Comparison of ENCODE assay signal across 8 cellular contexts in the genomic region with DNA sequence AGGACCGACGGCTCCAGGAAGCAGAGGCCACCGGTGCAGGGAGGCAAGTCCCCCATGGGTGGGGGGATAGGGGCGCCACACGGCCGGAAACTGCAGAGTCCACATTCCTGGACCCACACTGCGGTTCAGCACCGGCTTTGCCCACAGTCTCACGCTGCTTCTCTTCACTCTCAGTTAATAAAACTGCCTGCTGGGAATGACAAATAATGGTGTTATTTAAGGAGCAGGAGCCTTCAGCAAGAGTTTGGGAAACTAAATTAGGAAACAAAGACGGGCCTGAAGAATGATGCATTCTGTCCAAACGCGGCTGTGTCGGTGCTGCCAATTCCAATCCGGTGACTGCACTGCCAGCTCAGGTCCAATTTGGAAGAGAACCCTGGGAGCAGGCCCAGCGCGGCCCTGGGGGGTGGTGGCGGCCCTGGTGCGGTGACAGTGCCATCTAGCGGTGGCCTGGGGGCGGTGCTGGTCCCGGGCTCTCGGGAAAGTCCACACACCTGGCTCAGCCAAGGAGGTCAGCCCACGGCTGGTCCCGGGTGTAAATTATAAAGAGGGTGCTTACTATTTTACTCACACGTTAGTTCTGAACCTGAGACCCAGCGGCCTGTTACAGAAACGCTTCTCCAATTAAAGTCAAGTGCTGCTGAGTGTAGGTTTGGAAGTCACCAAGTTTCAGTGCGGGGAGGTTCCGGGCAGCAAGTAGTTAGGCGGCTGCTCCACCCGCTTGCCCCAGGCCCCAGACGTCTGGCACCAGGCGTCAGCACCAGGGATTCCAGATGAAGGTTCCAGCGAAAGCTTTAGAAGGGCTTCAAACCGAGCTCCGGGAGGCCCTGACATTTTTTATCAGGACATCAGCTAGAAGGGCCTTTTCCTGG.
DNase-seq lines count a peak whose midpoint lies in the region; ATAC-seq and TF ChIP-seq lines count a peak whose summit lies in the region.

No MANE protein-coding gene starts in this region.

- peak; percentile 62 for ATAC-seq in GM19324 (IDR thresholded peaks at IDR 0.05; ENCODE audit: low FRiP score, unreplicated experiment)
- ATAC-seq in HG03457 (IDR thresholded peaks at IDR 0.05; ENCODE audit: unreplicated experiment) = peak; percentile 69
- ATAC-seq in heart right ventricle = peak; percentile 92 to 97 (median 94)
- peak; percentile 92 for ATAC-seq in upper lobe of right lung

- CTCF ChIA-PET in SK-N-SH (lab: Yijun Ruan, JAX) = interaction anchor here (0.6 to 6.4 kb wide), 43 partner anchors 11 to 1811 kb away, joined by 3 to 82 read pairs (median 3); no protein-coding TSS in a partner anchor

- H3K9me2 ChIP-seq in SK-N-SH = no peaks in the 10 kb centered on the region

- DNase-seq in SK-N-SH (peak; percentile 99), adrenal gland (peak; percentile 79 to 92 (median 89)), heart right ventricle (peak; percentile 86 to 89), prostate gland (ENCODE audit: low spot score) (peak; percentile 82), upper lobe of right lung (peak; percentile 88)

- no peaks in the 10 kb centered on the region for H3K79me2 ChIP-seq in SK-N-SH (ENCODE audit: insufficient read depth)

- H3K4me2 ChIP-seq in BLaER1 (peak overlapping the region; percentile 78), SK-N-SH (peak overlapping the region; percentile 69)

- H3F3A ChIP-seq in SK-N-SH (replicated peaks; ENCODE audit: insufficient read depth) = peaks cover 9% of the 10 kb centered on the region

- no peak overlapping the region for H3K4me3 ChIP-seq in BLaER1
- peak overlapping the region in 1 of 2 experiments; percentile 23; a peak in 1 of 4 replicates for H3K4me3 ChIP-seq in SK-N-SH (ENCODE audit: low read depth in 2 of 2, low read length in 1 of 2)
- H3K4me3 ChIP-seq in adrenal gland = no peak overlapping the region
- H3K4me3 ChIP-seq in heart right ventricle = peak overlapping the region in 2 of 10 donors; percentile 7 to 10
- no peak overlapping the region for H3K4me3 ChIP-seq in prostate gland
- H3K4me3 ChIP-seq in upper lobe of right lung = no peak overlapping the region

- no peak for TF ChIP-seq POLR2A in adrenal gland (IDR thresholded peaks at IDR 0.05)
- TF ChIP-seq POLR2A in prostate gland (IDR thresholded peaks at IDR 0.05) = no peak

- H3K27me3 ChIP-seq in BLaER1 (no peaks in the 10 kb centered on the region), SK-N-SH (ENCODE audit: insufficient read depth) (no peaks in the 10 kb centered on the region), adrenal gland (no peaks in the 10 kb centered on the region), heart right ventricle (peaks cover 0 to 8% (median 0%) of the 10 kb centered on the region in 7 donors), prostate gland (replicated peaks; ENCODE audit: insufficient read depth) (no peaks in the 10 kb centered on the region), upper lobe of right lung (no peaks in the 10 kb centered on the region)

- H3K9ac ChIP-seq in BLaER1 = peak overlapping the region; percentile 49; the same call in 1 of the 2 replicates
- peak overlapping the region; percentile 53; the same call in 1 of the 2 replicates for H3K9ac ChIP-seq in SK-N-SH

- H3K27ac ChIP-seq in BLaER1 (peak overlapping the region; percentile 69), SK-N-SH (ENCODE audit: low read depth in 2 of 2, low read length in 1 of 2) (peak overlapping the region; percentile 36 to 86; a peak in 3 of 4 replicates), adrenal gland (peak overlapping the region in 2 of 5 donors; percentile 67 to 80), heart right ventricle (peak overlapping the region; percentile 3 to 89 (median 83)), prostate gland (peak overlapping the region; percentile 74 to 75), upper lobe of right lung (no peak overlapping the region)

- no peaks in the 10 kb centered on the region for H3K36me3 ChIP-seq in BLaER1
- H3K36me3 ChIP-seq in SK-N-SH (replicated peaks in 1 of 2; ENCODE audit: control insufficient read depth in 1 of 2, insufficient read depth in 2 of 2, low read length in 1 of 2) = no peaks in the 10 kb centered on the region
- no peaks in the 10 kb centered on the region for H3K36me3 ChIP-seq in adrenal gland (replicated peaks in 1 of 2)
- no peaks in the 10 kb centered on the region for H3K36me3 ChIP-seq in heart right ventricle
- H3K36me3 ChIP-seq in prostate gland = no peaks in the 10 kb centered on the region
- H3K36me3 ChIP-seq in upper lobe of right lung = no peaks in the 10 kb centered on the region

- WGBS in SK-N-SH (ENCODE audit: low lambda C conversion rate) = 25% methylated on average over 36 of the region's 36 CpGs
- WGBS in adrenal gland, 4 donors = 23 to 30% (median 26%) methylated on average over 22 to 36 of the region's 36 CpGs
- 16 to 17% methylated on average over 36 of the region's 36 CpGs for WGBS in heart right ventricle, 2 donors
- WGBS in prostate gland = 14% methylated on average over 36 of the region's 36 CpGs

- intact Hi-C loops in adrenal gland (cut with DNase I) (no loop called here), heart right ventricle (cut with DNase I) (loop anchor here in 2 of 10 donors (2.0 to 10.0 kb wide), 3 partner anchors 63 to 265 kb away; no protein-coding TSS in a partner anchor), prostate gland (cut with DNase I) (loop anchor here (2.0 to 10.0 kb wide), 6 partner anchors 75 to 1553 kb away; a partner anchor contains a TSS), upper lobe of right lung (cut with DNase I) (no loop called here)

- H4K20me1 ChIP-seq in BLaER1 = no peaks in the 10 kb centered on the region
- no peaks in the 10 kb centered on the region for H4K20me1 ChIP-seq in SK-N-SH (ENCODE audit: insufficient read depth)

- H3K9me3 ChIP-seq in BLaER1 (no peaks in the 10 kb centered on the region), SK-N-SH (no peaks in the 10 kb centered on the region), adrenal gland (replicated peaks in 1 of 3) (no peaks in the 10 kb centered on the region), heart right ventricle (no peaks in the 10 kb centered on the region), prostate gland (no peaks in the 10 kb centered on the region), upper lobe of right lung (no peaks in the 10 kb centered on the region)

- TF ChIP-seq CTCF in SK-N-SH (IDR thresholded peaks at IDR 0.05) (peak; percentile 100), adrenal gland (IDR thresholded peaks at IDR 0.05) (peak; percentile 73 to 98 (median 85)), heart right ventricle (IDR thresholded peaks at IDR 0.05) (peak; percentile 95 to 99 (median 98)), prostate gland (IDR thresholded peaks at IDR 0.05) (peak; percentile 78 to 90 (median 86)), upper lobe of right lung (IDR thresholded peaks at IDR 0.05) (peak; percentile 98)

- peak overlapping the region; percentile 84 for H2AFZ ChIP-seq in SK-N-SH (ENCODE audit: low read depth)

- POLR2A ChIA-PET in SK-N-SH (lab: Yijun Ruan, JAX) = no interaction called here

- TF ChIP-seq EP300 in SK-N-SH (IDR thresholded peaks at IDR 0.05; ENCODE audit: borderline replicate concordance in 1 of 2, low read depth in 1 of 2, low read length in 1 of 2) = peak in 1 of 2 experiments; percentile 73; a peak in 2 of 4 replicates

- peak; percentile 76 for TF ChIP-seq RAD21 in SK-N-SH (IDR thresholded peaks at IDR 0.05; ENCODE audit: low read length)

- H3K4me1 ChIP-seq in BLaER1 (peaks cover 74% of the 10 kb centered on the region), SK-N-SH (ENCODE audit: control insufficient read depth in 1 of 2, insufficient read depth in 2 of 2, low read depth in 1 of 2, low read length in 1 of 2) (peaks cover 0 to 14% of the 10 kb centered on the region in 2 experiments; a peak in 1 of 4 replicates), adrenal gland (replicated peaks in 1 of 2) (peaks cover 0 to 6% of the 10 kb centered on the region in 2 donors), heart right ventricle (peaks cover 8 to 26% (median 13%) of the 10 kb centered on the region in 9 donors), prostate gland (replicated peaks) (peaks cover 7% of the 10 kb centered on the region), upper lobe of right lung (no peaks in the 10 kb centered on the region)

TF ChIP-seq in SK-N-SH, 30 proteins besides CTCF, POLR2A, EP300 and RAD21 (continues in another document):
- TF ChIP-seq FOSL2 (IDR thresholded peaks at IDR 0.05; ENCODE audit: borderline replicate concordance, low read depth) (peak; percentile 73; the same call in 1 of the 2 replicates), POLR2AphosphoS5 (IDR thresholded peaks at IDR 0.05; ENCODE audit: low read depth, low read length) (no peak), MXI1 (IDR thresholded peaks at IDR 0.05; ENCODE audit: low read depth, low read length) (no peak), JUND (IDR thresholded peaks at IDR 0.05) (peak; percentile 68), GABPA (IDR thresholded peaks at IDR 0.05; ENCODE audit: low read depth) (no peak), FOXM1 (IDR thresholded peaks at IDR 0.05; ENCODE audit: low read depth) (no peak), NRF1 (IDR thresholded peaks at IDR 0.05; ENCODE audit: low read depth, low read length) (no peak), TCF12 (IDR thresholded peaks at IDR 0.05) (peak; percentile 72; the same call in 1 of the 2 replicates), FOXJ3 (CRISPR knock-in tag; IDR thresholded peaks at IDR 0.05) (no peak), NFIC (IDR thresholded peaks at IDR 0.05; ENCODE audit: borderline replicate concordance) (peak; percentile 61), CHD2 (IDR thresholded peaks at IDR 0.05; ENCODE audit: low read length, partially characterized antibody) (peak; percentile 45), MEF2A (IDR thresholded peaks at IDR 0.05; ENCODE audit: borderline replicate concordance, low read depth) (peak; percentile 88; the same call in 1 of the 2 replicates)
- TF ChIP-seq, protein P1, sequence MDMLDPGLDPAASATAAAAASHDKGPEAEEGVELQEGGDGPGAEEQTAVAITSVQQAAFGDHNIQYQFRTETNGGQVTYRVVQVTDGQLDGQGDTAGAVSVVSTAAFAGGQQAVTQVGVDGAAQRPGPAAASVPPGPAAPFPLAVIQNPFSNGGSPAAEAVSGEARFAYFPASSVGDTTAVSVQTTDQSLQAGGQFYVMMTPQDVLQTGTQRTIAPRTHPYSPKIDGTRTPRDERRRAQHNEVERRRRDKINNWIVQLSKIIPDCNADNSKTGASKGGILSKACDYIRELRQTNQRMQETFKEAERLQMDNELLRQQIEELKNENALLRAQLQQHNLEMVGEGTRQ (IDR thresholded peaks at IDR 0.05; ENCODE audit: borderline replicate concordance, low read depth, low read length) = no peak
- TF ChIP-seq, protein P2, sequence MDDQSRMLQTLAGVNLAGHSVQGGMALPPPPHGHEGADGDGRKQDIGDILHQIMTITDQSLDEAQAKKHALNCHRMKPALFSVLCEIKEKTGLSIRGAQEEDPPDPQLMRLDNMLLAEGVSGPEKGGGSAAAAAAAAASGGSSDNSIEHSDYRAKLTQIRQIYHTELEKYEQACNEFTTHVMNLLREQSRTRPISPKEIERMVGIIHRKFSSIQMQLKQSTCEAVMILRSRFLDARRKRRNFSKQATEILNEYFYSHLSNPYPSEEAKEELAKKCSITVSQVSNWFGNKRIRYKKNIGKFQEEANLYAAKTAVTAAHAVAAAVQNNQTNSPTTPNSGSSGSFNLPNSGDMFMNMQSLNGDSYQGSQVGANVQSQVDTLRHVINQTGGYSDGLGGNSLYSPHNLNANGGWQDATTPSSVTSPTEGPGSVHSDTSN (IDR thresholded peaks at IDR 0.05) = peak; percentile 80
